30 cellular contexts compared by ENCODE assay signal in the genomic region with DNA sequence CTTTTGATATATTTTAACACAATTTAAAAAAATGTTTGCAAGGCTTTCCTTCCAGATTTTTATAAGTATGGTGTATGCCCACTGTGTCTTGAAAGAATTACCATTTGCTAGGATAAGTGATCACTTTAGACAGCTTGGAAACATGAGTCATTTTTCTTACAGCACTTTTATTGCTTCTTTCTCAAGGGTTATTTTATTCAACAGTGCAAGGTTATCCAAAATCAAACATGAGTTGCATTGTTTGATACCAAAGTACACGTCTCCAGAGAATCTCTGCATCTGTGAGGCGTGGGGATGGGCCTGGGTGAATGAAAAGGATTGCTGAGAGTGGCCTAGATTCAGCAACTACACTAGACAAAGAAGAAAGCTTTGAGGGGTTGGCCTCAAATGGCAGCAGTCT.
DNase-seq lines count a peak whose midpoint lies in the region; ATAC-seq, FAIRE-seq and TF ChIP-seq lines count a peak whose summit lies in the region.
"Had no signal": no experiment of that assay in that cellular context is flagged by ENCODE, and none has a peak within 500 bp of the region (broad histone marks: within the 10 kb centered on the region; RNA-seq: fewer than 3 reads in every experiment).

No MANE protein-coding gene starts in this region.

- H3K27ac Mint-ChIP-seq in astrocyte (ENCODE audit: unreplicated experiment), result peak overlapping the region; percentile 8
- H3K27ac Mint-ChIP-seq: activated naive CD4-positive, alpha-beta T cell treated with anti-CD3 and anti-CD28 coated beads, Interleukin-2, amount 50 U/mL, for 24 hours; neural progenitor cell had no signal

- H4K5ac ChIP-seq in IMR-90 (ENCODE audit: low read depth, low read length), result no peak overlapping the region

- H3K79me1 ChIP-seq in IMR-90 (ENCODE audit: low read depth in 1 of 2, low read length in 2 of 2), result peaks cover 5 to 18% of the 10 kb centered on the region in 2 experiments; a peak in 3 of 4 replicates

- H3K23ac ChIP-seq in IMR-90 (ENCODE audit: low read depth, low read length), result peak overlapping the region; percentile 59; the same call in 1 of the 2 replicates

- no peak overlapping the region for H3K56ac ChIP-seq in IMR-90 (ENCODE audit: extremely low read depth, insufficient read depth, low read length)

- H3K4me3 ChIP-seq in A549 (no peak overlapping the region), IMR-90 (ENCODE audit: insufficient read depth, low read depth, low read length) (no peak overlapping the region), astrocyte (ENCODE audit: insufficient read depth, low read depth, low read length) (no peak overlapping the region), mucosa of descending colon (no peak overlapping the region), right cardiac atrium (ENCODE audit: low read length) (no peak overlapping the region)
- H3K4me3 ChIP-seq: heart left ventricle, left ventricle myocardium inferior, neural progenitor cell, Peyer's patch, psoas muscle, SK-N-MC, upper lobe of right lung had no signal

- H2AK9ac ChIP-seq in IMR-90 (replicated peaks; ENCODE audit: low read depth, low read length, poor library complexity), result no peak overlapping the region

- H3K9me3 ChIP-seq in A549 (no peaks in the 10 kb centered on the region), IMR-90 (ENCODE audit: control insufficient read depth, insufficient read depth, low read length) (no peaks in the 10 kb centered on the region), astrocyte (ENCODE audit: insufficient read depth, low read depth, low read length) (no peaks in the 10 kb centered on the region), mucosa of descending colon (no peaks in the 10 kb centered on the region), right cardiac atrium (ENCODE audit: control insufficient read depth, low read length) (no peaks in the 10 kb centered on the region)
- H3K9me3 ChIP-seq: heart left ventricle, left ventricle myocardium inferior, Peyer's patch, psoas muscle, upper lobe of right lung had no signal

- peak overlapping the region; percentile 48; the same call in 1 of the 2 replicates for H3K18ac ChIP-seq in IMR-90 (ENCODE audit: low read depth, low read length)

- H3K79me2 ChIP-seq in astrocyte (ENCODE audit: insufficient read depth, low read length), result no peaks in the 10 kb centered on the region

- no TSS peak for BruUV-seq in IMR-90 (replicated peaks; lab: Mats Ljungman, UMichigan)

- H3K27me3 Mint-ChIP-seq in astrocyte (ENCODE audit: low read depth, unreplicated experiment), result no peaks in the 10 kb centered on the region

- peak overlapping the region; percentile 27; the same call in 1 of the 2 replicates for H4K91ac ChIP-seq in IMR-90 (ENCODE audit: insufficient read depth, low read depth, low read length)

- H3K36me3 Mint-ChIP-seq in astrocyte (ENCODE audit: low read depth, unreplicated experiment), result peaks cover 33% of the 10 kb centered on the region

- peak overlapping the region in 1 of 2 experiments; percentile 81; a peak in 1 of 4 replicates for H4K8ac ChIP-seq in IMR-90 (ENCODE audit: low read depth in 2 of 2, low read length in 2 of 2)

- H2AFZ ChIP-seq in IMR-90 (replicated peaks; ENCODE audit: low read length, poor library complexity), result no peak overlapping the region
- no peak overlapping the region for H2AFZ ChIP-seq in astrocyte (ENCODE audit: low read depth, low read length)
- H2AFZ ChIP-seq: neural progenitor cell had no signal

- 15% methylated on average over 2 of the region's 2 CpGs for WGBS in A549 (ENCODE audit: missing lambda C conversion rate)
- WGBS in IMR-90 (ENCODE audit: extremely low coverage in 2 of 2, insufficient read length in 1 of 2), 2 experiments, result 60% methylated on average over 1 of the region's 2 CpGs; no CpG with 5 or more reads in 1 of the 2 experiments
- WGBS in right cardiac atrium, result 76% methylated on average over 2 of the region's 2 CpGs

- H3K9ac ChIP-seq in IMR-90 (ENCODE audit: low read depth, low read length) (no peak overlapping the region), astrocyte (ENCODE audit: low read length) (no peak overlapping the region)
- H3K9ac ChIP-seq: neural progenitor cell had no signal

- H2BK120ac ChIP-seq in IMR-90 (ENCODE audit: low read depth, low read length), result no peak overlapping the region

- no peak for TF ChIP-seq CTCF in A549 (IDR thresholded peaks at IDR 0.05)
- TF ChIP-seq CTCF in IMR-90 (conservative IDR thresholded peaks at IDR 0.05; ENCODE audit: low read depth, low read length), result no peak
- TF ChIP-seq CTCF in astrocyte (IDR thresholded peaks at IDR 0.05; ENCODE audit: insufficient read depth, low read depth, low read length), result no peak
- no peak for TF ChIP-seq CTCF in mucosa of descending colon (IDR thresholded peaks at IDR 0.05)

- FAIRE-seq in A549 (lab: Jason Lieb, UNC), result no peak
- FAIRE-seq in astrocyte (lab: Jason Lieb, UNC), result peak; percentile 20
- FAIRE-seq: D721Med, GM19239 had no signal

- H3K9me1 ChIP-seq in IMR-90 (ENCODE audit: insufficient read depth, low read length), result no peaks in the 10 kb centered on the region

- POLR2A ChIA-PET in A549 (lab: Yijun Ruan, JAX) (interaction anchor here (1.2 to 1.5 kb wide), 3 partner anchors 10 to 331 kb away, joined by 3 to 4 read pairs (median 3); no protein-coding TSS in a partner anchor), IMR-90 (lab: Charles Lee; ENCODE audit: unreplicated experiment) (no interaction called here)

- H3K27ac ChIP-seq in A549 (peak overlapping the region; percentile 34 to 60; a peak in 2 of 6 replicates), IMR-90 (ENCODE audit: insufficient read depth, low read length) (no peak overlapping the region), astrocyte (ENCODE audit: low read depth, low read length) (no peak overlapping the region), right cardiac atrium (ENCODE audit: low read length) (no peak overlapping the region)
- H3K27ac ChIP-seq: C4-2B, left ventricle myocardium inferior, neural progenitor cell, psoas muscle, SK-N-MC, upper lobe of right lung had no signal

- intact Hi-C loops in IMR-90 (cut with micrococcal nuclease) (no loop called here), mucosa of descending colon (cut with DNase I, micrococcal nuclease) (no loop called here), right cardiac atrium (cut with DNase I) (no loop called here)

- no peak overlapping the region; the same call in 1 of the 2 replicates for H3K4ac ChIP-seq in IMR-90 (ENCODE audit: low read depth, low read length)

- no peak for TF ChIP-seq RAD21 in A549 (conservative IDR thresholded peaks at IDR 0.05 in 1 of 2, IDR thresholded peaks at IDR 0.05 in 1 of 2)
- no peak for TF ChIP-seq RAD21 in IMR-90 (IDR thresholded peaks at IDR 0.05; ENCODE audit: low read length)

- H4K20me1 ChIP-seq in IMR-90 (ENCODE audit: insufficient read depth, low read length), result no peaks in the 10 kb centered on the region
- H4K20me1 ChIP-seq in astrocyte (ENCODE audit: insufficient read depth, low read length), result no peaks in the 10 kb centered on the region

- H3K4me3 Mint-ChIP-seq in astrocyte (ENCODE audit: unreplicated experiment), result no peak overlapping the region
- H3K4me3 Mint-ChIP-seq: activated naive CD4-positive, alpha-beta T cell treated with anti-CD3 and anti-CD28 coated beads, Interleukin-2, amount 50 U/mL, for 24 hours; neural progenitor cell had no signal

- CTCF ChIA-PET in A549 (lab: Yijun Ruan, JAX) (no interaction called here), IMR-90 (lab: Yijun Ruan, JAX) (no interaction called here)

- in situ Hi-C loops in IMR-90 (cut with MboI; ENCODE audit: low sequenced_read_pairs), result no loop called here

- H2AK5ac ChIP-seq in IMR-90 (ENCODE audit: low read depth, low read length), result no peak overlapping the region

- H3K36me3 ChIP-seq in IMR-90 (ENCODE audit: control insufficient read depth, insufficient read depth, low read length), result peaks cover 2% of the 10 kb centered on the region; the same call in 1 of the 2 replicates
- H3K36me3 ChIP-seq in astrocyte (ENCODE audit: insufficient read depth, low read length), result peaks cover 38% of the 10 kb centered on the region
- H3K36me3 ChIP-seq in mucosa of descending colon (ENCODE audit: low read depth), result no peaks in the 10 kb centered on the region
- H3K36me3 ChIP-seq: heart left ventricle, left ventricle myocardium inferior, neural progenitor cell, Peyer's patch, upper lobe of right lung had no signal

- TF ChIP-seq EP300 in A549 (IDR thresholded peaks at IDR 0.05), result no peak

- TF ChIP-seq POLR2A in A549 (IDR thresholded peaks at IDR 0.05; ENCODE audit: low read length) (no peak), IMR-90 (IDR thresholded peaks at IDR 0.05; ENCODE audit: low read depth, low read length) (no peak)

- dilution Hi-C loops in IMR-90 (cut with HindIII; ENCODE audit: low sequenced_read_pairs, unreplicated experiment), result no loop called here

- H3K27me3 ChIP-seq in IMR-90 (ENCODE audit: control insufficient read depth, insufficient read depth, low read length), result no peaks in the 10 kb centered on the region
- H3K27me3 ChIP-seq in astrocyte (ENCODE audit: insufficient read depth, low read length), result no peaks in the 10 kb centered on the region
- no peaks in the 10 kb centered on the region for H3K27me3 ChIP-seq in right cardiac atrium (ENCODE audit: control insufficient read depth, insufficient read depth)
- H3K27me3 ChIP-seq: heart left ventricle, neural progenitor cell, Peyer's patch, upper lobe of right lung had no signal

- H2BK5ac ChIP-seq in IMR-90 (ENCODE audit: low read depth, low read length, poor library complexity, severe bottlenecking), result peak overlapping the region; percentile 80

- H3K4me1 Mint-ChIP-seq in astrocyte (ENCODE audit: low read depth, unreplicated experiment), result no peaks in the 10 kb centered on the region
- H3K4me1 Mint-ChIP-seq: activated naive CD4-positive, alpha-beta T cell treated with anti-CD3 and anti-CD28 coated beads, Interleukin-2, amount 50 U/mL, for 24 hours; neural progenitor cell had no signal

- ATAC-seq in A549 (peak; percentile 19 to 71; a peak in 3 of 6 replicates), IMR-90 (ENCODE audit: low read depth) (peak; percentile 51), mucosa of descending colon (peak; percentile 96), right cardiac atrium (no peak)
- ATAC-seq: activated CD4-positive, CD25-positive, alpha-beta regulatory T cell treated with anti-CD3 and anti-CD28 coated beads, Interleukin-2, amount 50 U/mL, for 24 hours; esophagus mucosa; upper lobe of right lung had no signal

- H3K4me1 ChIP-seq in A549 (peaks cover 6% of the 10 kb centered on the region; the same call in 1 of the 3 replicates), IMR-90 (ENCODE audit: control insufficient read depth, insufficient read depth, low read length) (peaks cover 9% of the 10 kb centered on the region), astrocyte (ENCODE audit: insufficient read depth, low read length) (no peaks in the 10 kb centered on the region), mucosa of descending colon (ENCODE audit: low read depth) (peaks cover 11% of the 10 kb centered on the region), right cardiac atrium (ENCODE audit: control insufficient read depth, insufficient read depth, low read length) (no peaks in the 10 kb centered on the region)
- H3K4me1 ChIP-seq: neural progenitor cell, Peyer's patch, psoas muscle, upper lobe of right lung had no signal

- peak overlapping the region; percentile 34; the same call in 2 of the 3 replicates for H3K4me2 ChIP-seq in A549
- H3K4me2 ChIP-seq in IMR-90 (ENCODE audit: low read depth, low read length), result no peak overlapping the region
- no peak overlapping the region for H3K4me2 ChIP-seq in astrocyte (ENCODE audit: low read length)
- H3K4me2 ChIP-seq: neural progenitor cell had no signal

- H3K9me3 Mint-ChIP-seq in astrocyte (ENCODE audit: unreplicated experiment), result peaks cover 4% of the 10 kb centered on the region
- H3K9me3 Mint-ChIP-seq: activated naive CD4-positive, alpha-beta T cell treated with anti-CD3 and anti-CD28 coated beads, Interleukin-2, amount 50 U/mL, for 24 hours; neural progenitor cell had no signal

- no peak overlapping the region for H2BK20ac ChIP-seq in IMR-90 (ENCODE audit: low read depth, low read length)

- peak in 1 of 2 experiments; percentile 22 for DNase-seq in A549 (ENCODE audit: low read depth in 1 of 2, low spot score in 1 of 2)
- DNase-seq in IMR-90, result peak; percentile 51
- DNase-seq in astrocyte (ENCODE audit: low read depth), result peak; percentile 39
- DNase-seq in mucosa of descending colon, result no peak
- DNase-seq in cerebellar cortex (ENCODE audit: low spot score), result no peak
- no peak for DNase-seq in right cardiac atrium
- DNase-seq in NCI-H1092 (lab: John Stamatoyannopoulos, UW), result no peak
- no peak for DNase-seq in activated CD4-positive, alpha-beta T cell treated with anti-CD3 and anti-CD28 coated beads, Interleukin-2, amount 50 U/mL, for 4 hours
- DNase-seq: 8988T; activated CD8-positive, alpha-beta memory T cell treated with anti-CD3 and anti-CD28 coated beads for 24 hours; activated T-cell treated with anti-CD3 and anti-CD28 coated beads, Interleukin-2, amount 50 U/mL, for 48 hours; cerebellar nuclear complex; effector CD8-positive, alpha-beta T cell; heart left ventricle; left ventricle myocardium inferior; midbrain; NCI-H187 treated with DMSO at 0.1 percent for 48 hours; NCI-H446 treated with DMSO at 0.1 percent for 48 hours; NK-92 treated with Interleukin-12 subunit alpha and Interleukin-12 subunit beta, amount 100 ng/mL, for 24 hours; Peyer's patch; psoas muscle; upper lobe of right lung had no signal

- no peak overlapping the region for H2BK15ac ChIP-seq in IMR-90 (ENCODE audit: low read depth, low read length)

- H3K14ac ChIP-seq in IMR-90 (replicated peaks; ENCODE audit: low read depth, low read length), result no peak overlapping the region

Comparison
In these comparisons a context has a peak if more than half of its experiments do, and no peak if none do; other contexts are left out.
1. ATAC-seq: peak in A549 (2 of 2), IMR-90 (single experiment) and mucosa of descending colon (single experiment); none in right cardiac atrium (0 of 2).
2. DNase-seq: peak in IMR-90 (single experiment) and astrocyte (single experiment); none in mucosa of descending colon (0 of 3), cerebellar cortex (single experiment), right cardiac atrium (0 of 3), NCI-H1092 (single experiment) and activated CD4-positive, alpha-beta T cell treated with anti-CD3 and anti-CD28 coated beads, Interleukin-2, amount 50 U/mL, for 4 hours (0 of 2).
3. H3K27ac ChIP-seq: peak in A549 (2 of 2); none in IMR-90 (single experiment), astrocyte (single experiment) and right cardiac atrium (single experiment).